11 cellular contexts compared by ENCODE assay signal in genomic region chr16:70402916-70403659, GRCh38. TPM values are rescaled to one million over a fixed set of nuclear protein-coding genes. Genes with fewer than 3 reads are reported as not detected.
DNase-seq lines count a peak whose midpoint lies in the region; ATAC-seq and TF ChIP-seq lines count a peak whose summit lies in the region.
"Had no signal": no experiment of that assay in that cellular context is flagged by ENCODE, and none has a peak within 500 bp of the region (broad histone marks: within the 10 kb centered on the region; RNA-seq: fewer than 3 reads in every experiment).

No MANE protein-coding gene starts in this region.

- H3K4me3 ChIP-seq in AG09309 (ENCODE audit: control insufficient read depth, low read depth, low read length) (no peak overlapping the region), fibroblast of mammary gland (ENCODE audit: control insufficient read depth, low read depth, low read length) (no peak overlapping the region)

- DNase-seq in AG09309 (ENCODE audit: low read depth), result peak; percentile 14
- DNase-seq in HCEC 1CT, result peak; percentile 50
- DNase-seq in OCI-M1 (lab: John Stamatoyannopoulos, UW), result peak; percentile 50
- peak; percentile 63 for DNase-seq in fibroblast of mammary gland (ENCODE audit: low read depth)
- no peak for DNase-seq in LoVo (ENCODE audit: low spot score)
- no peak for DNase-seq in COR-L47 (lab: John Stamatoyannopoulos, UW)
- no peak for DNase-seq in omental fat pad (ENCODE audit: low spot score)
- DNase-seq: activated T-cell treated with anti-CD3 and anti-CD28 coated beads, Interleukin-2, amount 50 U/mL, for 48 hours; NCI-H69; T1000 had no signal

- TF ChIP-seq CTCF in AG09309 (IDR thresholded peaks at IDR 0.05; ENCODE audit: control insufficient read depth, insufficient read depth, low read depth, low read length, missing control alignments) (no peak), fibroblast of mammary gland (conservative IDR thresholded peaks at IDR 0.05; ENCODE audit: control insufficient read depth, insufficient read depth, low read depth, low read length) (no peak), omental fat pad (IDR thresholded peaks at IDR 0.05) (no peak)

- no peak for ATAC-seq in omental fat pad (ENCODE audit: low FRiP score)
- ATAC-seq in GM21619 (IDR thresholded peaks at IDR 0.05; ENCODE audit: unreplicated experiment), result no peak

RNA-seq across cellular contexts. Expression of gene ST3GAL2, which starts 35.8 kb away (rescaled TPM):
- 10 to 100 TPM in 3 of 4 donors, 1 to 10 TPM in 1; 9.6 to 31.7 (median 17.8) TPM for total RNA-seq in omental fat pad

RNA-seq across cellular contexts. Expression of gene FCSK, which starts 51.3 kb away (rescaled TPM):
- total RNA-seq in omental fat pad, result 10 to 100 TPM in 3 of 4 donors, 1 to 10 TPM in 1; 7.3 to 17.3 (median 12.8) TPM

RNA-seq across cellular contexts. Expression of gene DDX19A, which starts 56.4 kb away (rescaled TPM):
- total RNA-seq in omental fat pad, result 10 to 100 TPM; 41.1 to 54.3 (median 51.5) TPM

Comparison
In these comparisons a context has a peak if more than half of its experiments do, and no peak if none do; other contexts are left out.
1. DNase-seq: peak in AG09309 (single experiment), HCEC 1CT (single experiment), OCI-M1 (single experiment) and fibroblast of mammary gland (single experiment); none in LoVo (single experiment), COR-L47 (single experiment) and omental fat pad (single experiment).